16 cellular contexts compared by ENCODE assay signal in genomic region chr1:67264899-67265298, GRCh38. TPM values are rescaled to one million over a fixed set of nuclear protein-coding genes. Genes with fewer than 3 reads are reported as not detected.
DNase-seq lines count a peak whose midpoint lies in the region; ATAC-seq and FAIRE-seq lines count a peak whose summit lies in the region.
"Had no signal": no experiment of that assay in that cellular context is flagged by ENCODE, and none has a peak within 500 bp of the region (broad histone marks: within the 10 kb centered on the region; RNA-seq: fewer than 3 reads in every experiment).

No MANE protein-coding gene starts in this region.

- H3K27me3 ChIP-seq in small intestine (ENCODE audit: control insufficient read depth in 2 of 2, insufficient read depth in 2 of 2, low read length in 2 of 2): no peaks in the 10 kb centered on the region

- no peaks in the 10 kb centered on the region for H3K27me3 Mint-ChIP-seq in activated T-cell treated with anti-CD3 and anti-CD28 coated beads, Interleukin-2, amount 50 U/mL, for 4 hours (ENCODE audit: low read depth)
- no peaks in the 10 kb centered on the region for H3K27me3 Mint-ChIP-seq in T-cell

- no peak for FAIRE-seq in small intestine (lab: Jason Lieb, UNC)
- FAIRE-seq: bronchial epithelial cell, urothelium cell line had no signal

- H3K4me1 ChIP-seq in small intestine (ENCODE audit: control insufficient read depth in 2 of 2, insufficient read depth in 1 of 2, low read depth in 1 of 2, low read length in 1 of 2): no peaks in the 10 kb centered on the region
- H3K4me1 ChIP-seq: lower lobe of right lung had no signal

- H3K36me3 Mint-ChIP-seq in activated T-cell treated with anti-CD3 and anti-CD28 coated beads, Interleukin-2, amount 50 U/mL, for 4 hours (ENCODE audit: insufficient read depth): peaks cover 2% of the 10 kb centered on the region
- no peaks in the 10 kb centered on the region for H3K36me3 Mint-ChIP-seq in T-cell

- peak overlapping the region in 1 of 2 donors; percentile 22 for H3K27ac ChIP-seq in small intestine (ENCODE audit: low read depth in 1 of 2, low read length in 1 of 2)
- H3K27ac ChIP-seq: lower lobe of right lung had no signal

- no peak for DNase-seq in activated T-cell treated with anti-CD3 and anti-CD28 coated beads, Interleukin-2, amount 50 U/mL, for 4 hours
- no peak for DNase-seq in activated T-cell treated with anti-CD3 and anti-CD28 coated beads, Interleukin-2, amount 50 U/mL, for 48 hours
- no peak for DNase-seq in T-cell
- peak; percentile 32 for DNase-seq in small intestine
- no peak for DNase-seq in putamen (ENCODE audit: low spot score)
- no peak for DNase-seq in NCI-H1694 (lab: John Stamatoyannopoulos, UW)
- DNase-seq in NCI-H2227 treated with DMSO at 0.1 percent for 48 hours (lab: John Stamatoyannopoulos, UW): no peak
- DNase-seq: activated CD8-positive, alpha-beta memory T cell treated with anti-CD3 and anti-CD28 coated beads, Interleukin-2, amount 50 U/mL, for 4 hours; GDM1; hypothalamus; lower lobe of right lung; NCI-H446 had no signal

- H3K27ac Mint-ChIP-seq in T-cell: peak overlapping the region; percentile 72 to 91

- no peak for ATAC-seq in activated T-cell treated with anti-CD3 and anti-CD28 coated beads, Interleukin-2, amount 50 U/mL, for 4 hours
- peak; percentile 70 for ATAC-seq in GM21529 (IDR thresholded peaks at IDR 0.05; ENCODE audit: unreplicated experiment)
- peak; percentile 34 to 70 (median 60) for ATAC-seq in T-cell (replicated peaks in 1 of 4)
- ATAC-seq: lower lobe of right lung had no signal

- H3K4me1 Mint-ChIP-seq in activated T-cell treated with anti-CD3 and anti-CD28 coated beads, Interleukin-2, amount 50 U/mL, for 4 hours (ENCODE audit: low read depth): peaks cover 25% of the 10 kb centered on the region
- peaks cover 28 to 36% (median 30%) of the 10 kb centered on the region in 3 donors for H3K4me1 Mint-ChIP-seq in T-cell

- H3K36me3 ChIP-seq in small intestine (ENCODE audit: control insufficient read depth in 2 of 2, insufficient read depth in 2 of 2, low read length in 2 of 2): no peaks in the 10 kb centered on the region
- H3K36me3 ChIP-seq: lower lobe of right lung had no signal

- 53 to 76% (median 59%) methylated on average over 3 of the region's 3 CpGs for WGBS in small intestine, 3 donors

- POLR2A ChIA-PET in T-cell (lab: Charles Lee): no interaction called here

- CTCF ChIA-PET in T-cell (lab: Charles Lee): no interaction called here

- H3K4me3 Mint-ChIP-seq in activated T-cell treated with anti-CD3 and anti-CD28 coated beads, Interleukin-2, amount 50 U/mL, for 4 hours: peak overlapping the region; percentile 31
- H3K4me3 Mint-ChIP-seq in T-cell: peak overlapping the region in 2 of 3 donors; percentile 57 to 62

- no peaks in the 10 kb centered on the region for H3K9me3 Mint-ChIP-seq in activated T-cell treated with anti-CD3 and anti-CD28 coated beads, Interleukin-2, amount 50 U/mL, for 4 hours
- no peaks in the 10 kb centered on the region for H3K9me3 Mint-ChIP-seq in T-cell

- H3K4me3 ChIP-seq in small intestine (ENCODE audit: low read depth in 1 of 2, low read length in 2 of 2): no peak overlapping the region
- H3K4me3 ChIP-seq: lower lobe of right lung had no signal

- no peaks in the 10 kb centered on the region for H3K9me3 ChIP-seq in small intestine (ENCODE audit: control insufficient read depth, low read depth)
- H3K9me3 ChIP-seq: lower lobe of right lung had no signal

RNA-seq across cellular contexts. Expression of gene IL12RB2, which starts 42.8 kb away (rescaled TPM):
- 10 to 100 TPM; 75.9 to 87.4 (median 81.2) TPM for total RNA-seq in activated T-cell treated with anti-CD3 and anti-CD28 coated beads, Interleukin-2, amount 50 U/mL, for 4 hours
- 1 to 10 TPM; 1.3 to 3.5 (median 2.9) TPM for total RNA-seq in T-cell
- under 1 TPM in 2 of 3 donors, not detected in 1; 0.21 to 0.54 TPM for polyA plus RNA-seq in small intestine
- total RNA-seq: MCF 10A had no signal

Comparison
In these comparisons a context has a peak if more than half of its experiments do, and no peak if none do; other contexts are left out.
1. ATAC-seq: peak in GM21529 (single experiment) and T-cell (4 of 4); none in activated T-cell treated with anti-CD3 and anti-CD28 coated beads, Interleukin-2, amount 50 U/mL, for 4 hours (0 of 2).
2. RNA of gene IL12RB2, which starts 42.8 kb away (total RNA-seq): 75.9 to 87.4 TPM in activated T-cell treated with anti-CD3 and anti-CD28 coated beads, Interleukin-2, amount 50 U/mL, for 4 hours; 1.3 to 3.5 TPM in T-cell; every median in the first group is over 10 times any median in the second.